1 cellular context compared by ENCODE assay signal in the genomic region with DNA sequence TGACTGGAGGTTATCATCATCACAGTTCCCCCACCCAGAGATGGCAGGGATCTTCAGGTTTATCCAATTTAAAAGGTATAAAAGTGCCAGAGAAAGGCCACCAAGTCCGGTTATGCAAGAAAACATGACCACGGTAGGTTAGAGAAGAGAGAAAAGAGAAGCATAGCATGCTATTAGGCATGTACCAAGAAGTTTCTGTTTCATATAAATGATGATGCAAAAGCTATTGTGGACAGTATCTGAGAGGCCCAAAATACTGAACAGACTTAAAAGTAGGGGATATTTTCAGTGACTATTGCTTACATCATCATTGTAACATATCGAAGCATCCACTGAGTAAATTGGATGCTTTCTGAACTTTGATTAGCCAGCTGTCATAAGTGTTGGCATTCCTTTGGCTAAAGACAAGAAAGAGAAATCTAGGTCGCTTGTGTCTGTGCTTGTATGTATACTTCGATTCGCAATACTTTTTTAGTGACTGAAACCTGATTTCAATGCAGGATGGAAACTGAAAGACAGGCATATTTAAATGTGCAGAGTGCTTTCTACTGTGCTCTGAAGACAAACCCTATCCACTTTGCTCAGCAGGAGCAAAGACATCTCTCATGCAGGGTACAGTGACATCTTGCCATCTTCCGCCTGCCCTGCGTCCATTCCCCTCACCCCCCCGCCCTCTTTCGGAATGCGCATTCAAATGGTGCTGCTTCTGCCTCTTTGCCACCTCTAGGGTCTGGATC.
TF ChIP-seq lines count a peak whose summit lies in the region.

No MANE protein-coding gene starts in this region.

TF ChIP-seq in GM12878, 131 proteins besides CTCF, POLR2A, EP300 and RAD21 (continued from another document):
- no peak for TF ChIP-seq ZNF687 (IDR thresholded peaks at IDR 0.05)
- no peak for TF ChIP-seq FOXK2 (IDR thresholded peaks at IDR 0.05)
- no peak for TF ChIP-seq CHD4 (IDR thresholded peaks at IDR 0.05)
- TF ChIP-seq SMAD5 (IDR thresholded peaks at IDR 0.05; ENCODE audit: low read depth), result no peak
